ENCODE assay signal across 1 cellular context in genomic region chr4:107044170-107044569, GRCh38.
TF ChIP-seq lines count a peak whose summit lies in the region.

No MANE protein-coding gene starts in this region.

TF ChIP-seq in HEK293T, 16 proteins besides CTCF, POLR2A, EP300 and RAD21:
- TF ChIP-seq ZNF384 (IDR thresholded peaks at IDR 0.05) (no peak), ELF4 (IDR thresholded peaks at IDR 0.05) (no peak), FOXM1 (IDR thresholded peaks at IDR 0.05; ENCODE audit: borderline replicate concordance) (no peak), LEF1 (IDR thresholded peaks at IDR 0.05; ENCODE audit: borderline replicate concordance) (no peak), SP1 (IDR thresholded peaks at IDR 0.05) (no peak), NFRKB (IDR thresholded peaks at IDR 0.05) (no peak), L3MBTL2 (conservative IDR thresholded peaks at IDR 0.05) (no peak), SUZ12 (IDR thresholded peaks at IDR 0.05) (no peak), ARNT (IDR thresholded peaks at IDR 0.05) (no peak)
